In genomic region chr1:39194398-39195051, GRCh38 we compare ENCODE assay signal across 12 cellular contexts. TPM values are rescaled to one million over a fixed set of nuclear protein-coding genes. Genes with fewer than 3 reads are reported as not detected.
DNase-seq lines count a peak whose midpoint lies in the region; ATAC-seq, FAIRE-seq and TF ChIP-seq lines count a peak whose summit lies in the region.
"Had no signal": no experiment of that assay in that cellular context is flagged by ENCODE, and none has a peak within 500 bp of the region (broad histone marks: within the 10 kb centered on the region; RNA-seq: fewer than 3 reads in every experiment).

No MANE protein-coding gene starts in this region.

- peaks cover 0 to 52% of the 10 kb centered on the region in 2 donors for H3K4me1 ChIP-seq in right atrium auricular region
- H3K4me1 ChIP-seq in breast epithelium: peaks cover 5 to 35% of the 10 kb centered on the region in 2 donors
- H3K4me1 ChIP-seq in naive thymus-derived CD4-positive, alpha-beta T cell (ENCODE audit: control insufficient read depth in 2 of 2, insufficient read depth in 2 of 2, low read length in 2 of 2): peaks cover 53 to 58% of the 10 kb centered on the region in 2 donors
- peaks cover 65% of the 10 kb centered on the region for H3K4me1 ChIP-seq in vagina
- H3K4me1 ChIP-seq: HAP-1 had no signal

- H3K9me3 ChIP-seq in right atrium auricular region (no peaks in the 10 kb centered on the region), breast epithelium (no peaks in the 10 kb centered on the region), vagina (no peaks in the 10 kb centered on the region)
- no peaks in the 10 kb centered on the region for H3K9me3 ChIP-seq in naive thymus-derived CD4-positive, alpha-beta T cell (ENCODE audit: control insufficient read depth in 2 of 3, low read length in 3 of 3)
- H3K9me3 ChIP-seq: HAP-1 had no signal

- H3K27ac ChIP-seq in right atrium auricular region (peak overlapping the region; percentile 25 to 33), breast epithelium (peak overlapping the region; percentile 62 to 90), vagina (peak overlapping the region; percentile 65)
- H3K27ac ChIP-seq in naive thymus-derived CD4-positive, alpha-beta T cell (ENCODE audit: low read depth, low read length): peak overlapping the region; percentile 78

- H3K36me3 ChIP-seq in right atrium auricular region (no peaks in the 10 kb centered on the region), breast epithelium (no peaks in the 10 kb centered on the region), vagina (no peaks in the 10 kb centered on the region)
- H3K36me3 ChIP-seq in naive thymus-derived CD4-positive, alpha-beta T cell (ENCODE audit: control insufficient read depth in 2 of 3, insufficient read depth in 3 of 3, low read length in 3 of 3): no peaks in the 10 kb centered on the region
- H3K36me3 ChIP-seq: HAP-1 had no signal

- peak overlapping the region; percentile 86 to 97 (median 95) for H3K27ac Mint-ChIP-seq in naive thymus-derived CD4-positive, alpha-beta T cell

- CTCF ChIA-PET in naive thymus-derived CD4-positive, alpha-beta T cell (lab: Charles Lee): interaction anchor here (0.9 to 9.5 kb wide), 7 partner anchors 10 to 89 kb away, joined by 3 to 298 read pairs (median 36); partner anchors contain the start of gene MACF1

- peaks cover 0 to 6% (median 0%) of the 10 kb centered on the region in 5 donors for H3K36me3 Mint-ChIP-seq in naive thymus-derived CD4-positive, alpha-beta T cell

- no peaks in the 10 kb centered on the region for H3K27me3 Mint-ChIP-seq in naive thymus-derived CD4-positive, alpha-beta T cell

- peaks cover 0 to 1% (median 0%) of the 10 kb centered on the region in 11 donors for H3K9me3 Mint-ChIP-seq in naive thymus-derived CD4-positive, alpha-beta T cell

- no peak for FAIRE-seq in frontal cortex (lab: Jason Lieb, UNC)
- FAIRE-seq: GM18507 had no signal

- DNase-seq in right atrium auricular region (ENCODE audit: low spot score): no peak
- no peak for DNase-seq in Right ventricle myocardium superior
- no peak for DNase-seq in breast epithelium (ENCODE audit: low spot score in 2 of 2)
- no peak for DNase-seq in naive thymus-derived CD4-positive, alpha-beta T cell
- no peak for DNase-seq in vagina (ENCODE audit: extremely low spot score in 2 of 2)
- no peak for DNase-seq in frontal cortex (ENCODE audit: low spot score in 2 of 2)
- no peak for DNase-seq in COLO829 (ENCODE audit: low spot score)
- DNase-seq: hippocampal formation, T-helper 9 cell had no signal

- H3K4me3 Mint-ChIP-seq in naive thymus-derived CD4-positive, alpha-beta T cell: peak overlapping the region; percentile 4 to 81 (median 69)

- TF ChIP-seq POLR2A in breast epithelium (IDR thresholded peaks at IDR 0.05): no peak
- TF ChIP-seq POLR2A in vagina (IDR thresholded peaks at IDR 0.05): no peak
- TF ChIP-seq POLR2A in GM18505 (IDR thresholded peaks at IDR 0.05; ENCODE audit: borderline replicate concordance, extremely low read depth, insufficient read depth, insufficient read length): no peak

- H3K4me3 ChIP-seq in right atrium auricular region: no peak overlapping the region
- no peak overlapping the region for H3K4me3 ChIP-seq in breast epithelium
- no peak overlapping the region for H3K4me3 ChIP-seq in naive thymus-derived CD4-positive, alpha-beta T cell (ENCODE audit: low read length)
- no peak overlapping the region for H3K4me3 ChIP-seq in vagina
- H3K4me3 ChIP-seq: HAP-1 had no signal

- POLR2A ChIA-PET in naive thymus-derived CD4-positive, alpha-beta T cell (lab: Charles Lee): interaction anchor here (0.7 to 5.3 kb wide), 11 partner anchors 10 to 362 kb away, joined by 3 to 95 read pairs (median 4); partner anchors contain the start of gene MACF1

- intact Hi-C loops in Right ventricle myocardium superior (cut with DNase I) (loop anchor here (5.0 kb wide), 1 partner anchor 63 kb away; no protein-coding TSS in a partner anchor), breast epithelium (cut with DNase I; ENCODE audit: low total_unique reads) (loop anchor here (5.0 kb wide), 1 partner anchor 87 kb away; no protein-coding TSS in a partner anchor), vagina (cut with DNase I) (loop anchor here (5.0 kb wide), 2 partner anchors 63 to 87 kb away; no protein-coding TSS in a partner anchor)
- intact Hi-C loops in naive thymus-derived CD4-positive, alpha-beta T cell (cut with micrococcal nuclease): loop anchor here (5.0 to 10.0 kb wide), 4 partner anchors 138 to 380 kb away; partner anchors contain the start of genes AKIRIN1 (in 2 of the 2) and PABPC4 (in 1 of the 2)

- H3K4me1 Mint-ChIP-seq in naive thymus-derived CD4-positive, alpha-beta T cell: peaks cover 54 to 79% (median 76%) of the 10 kb centered on the region in 7 donors

- TF ChIP-seq CTCF in right atrium auricular region (IDR thresholded peaks at IDR 0.05): no peak
- no peak for TF ChIP-seq CTCF in breast epithelium (IDR thresholded peaks at IDR 0.05)
- no peak for TF ChIP-seq CTCF in vagina (IDR thresholded peaks at IDR 0.05)

- ATAC-seq in Right ventricle myocardium superior (ENCODE audit: poor library complexity) (no peak), GM18505 (IDR thresholded peaks at IDR 0.05; ENCODE audit: unreplicated experiment) (no peak)
- no peak for ATAC-seq in naive thymus-derived CD4-positive, alpha-beta T cell

- H3K27me3 ChIP-seq in right atrium auricular region (no peaks in the 10 kb centered on the region), breast epithelium (no peaks in the 10 kb centered on the region), vagina (no peaks in the 10 kb centered on the region)
- H3K27me3 ChIP-seq in naive thymus-derived CD4-positive, alpha-beta T cell (ENCODE audit: control insufficient read depth in 2 of 2, insufficient read depth in 2 of 2, low read length in 2 of 2): no peaks in the 10 kb centered on the region

RNA-seq across cellular contexts. Expression of gene MACF1, which starts 10.0 kb away (rescaled TPM):
- total RNA-seq in right atrium auricular region: 100 to 1,000 TPM; 273 to 278 TPM
- total RNA-seq in Right ventricle myocardium superior: 200 TPM
- 100 to 1,000 TPM; 279 to 350 (median 325) TPM for total RNA-seq in breast epithelium
- 100 to 1,000 TPM; 282 to 409 (median 335) TPM for total RNA-seq in naive thymus-derived CD4-positive, alpha-beta T cell
- 10 to 100 TPM; 21.2 to 90.3 TPM for polyA plus RNA-seq in naive thymus-derived CD4-positive, alpha-beta T cell
- total RNA-seq in vagina: 291 TPM
- 306 TPM for total RNA-seq in frontal cortex
